ENCODE assay signal across 1 cellular context in the genomic region with DNA sequence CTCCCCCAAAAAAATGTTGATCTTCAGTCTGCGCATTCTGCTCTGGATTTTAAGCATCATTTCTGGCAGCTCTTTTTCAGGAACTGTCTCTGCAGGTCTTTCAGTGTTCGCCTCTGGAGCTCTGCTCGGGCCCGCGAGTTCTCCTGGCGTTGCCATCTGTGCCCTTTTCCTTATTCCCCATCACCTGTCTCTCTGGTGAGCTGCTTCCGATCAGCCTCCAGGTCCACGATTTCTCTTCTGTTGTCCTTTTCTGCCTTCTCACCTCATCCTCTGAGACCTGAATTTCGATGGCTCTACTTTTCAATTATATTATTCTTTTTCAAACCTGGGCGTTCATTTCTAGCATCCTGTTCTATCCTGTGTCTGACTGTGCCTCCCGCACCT.
TF ChIP-seq lines count a peak whose summit lies in the region.

No MANE protein-coding gene starts in this region.

TF ChIP-seq in endothelial cell of umbilical vein, 7 proteins besides CTCF, POLR2A, EP300 and RAD21 (continued from another document):
- TF ChIP-seq, protein P1, sequence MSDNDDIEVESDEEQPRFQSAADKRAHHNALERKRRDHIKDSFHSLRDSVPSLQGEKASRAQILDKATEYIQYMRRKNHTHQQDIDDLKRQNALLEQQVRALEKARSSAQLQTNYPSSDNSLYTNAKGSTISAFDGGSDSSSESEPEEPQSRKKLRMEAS (IDR thresholded peaks at IDR 0.05; ENCODE audit: insufficient read depth, insufficient read length), result no peak
- no peak for TF ChIP-seq JUN (IDR thresholded peaks at IDR 0.05; ENCODE audit: borderline replicate concordance, insufficient read depth, insufficient read length, low read depth)
- no peak for TF ChIP-seq MYC (IDR thresholded peaks at IDR 0.05; ENCODE audit: low read depth, low read length)
- TF ChIP-seq POLR2AphosphoS5 (IDR thresholded peaks at IDR 0.05; ENCODE audit: insufficient read depth, low read depth, low read length), result no peak
